In genomic region chr15:90869601-90870353, GRCh38 we compare ENCODE assay signal across 1 cellular context.
A peak's percentile ranks its signal among the peaks of the same experiment; 100 is the strongest.
TF ChIP-seq lines count a peak whose summit lies in the region.

No MANE protein-coding gene starts in this region.

TF ChIP-seq in K562, 482 proteins besides CTCF, POLR2A, EP300 and RAD21 (continued from another document and continues in another):
- TF ChIP-seq, protein P1, sequence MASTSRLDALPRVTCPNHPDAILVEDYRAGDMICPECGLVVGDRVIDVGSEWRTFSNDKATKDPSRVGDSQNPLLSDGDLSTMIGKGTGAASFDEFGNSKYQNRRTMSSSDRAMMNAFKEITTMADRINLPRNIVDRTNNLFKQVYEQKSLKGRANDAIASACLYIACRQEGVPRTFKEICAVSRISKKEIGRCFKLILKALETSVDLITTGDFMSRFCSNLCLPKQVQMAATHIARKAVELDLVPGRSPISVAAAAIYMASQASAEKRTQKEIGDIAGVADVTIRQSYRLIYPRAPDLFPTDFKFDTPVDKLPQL (IDR thresholded peaks at IDR 0.05; ENCODE audit: extremely low read depth, insufficient read length), result peak; percentile 24
- no peak for TF ChIP-seq TCF15 (CRISPR knock-in tag; IDR thresholded peaks at IDR 0.05)
- no peak for TF ChIP-seq ZNF77 (CRISPR knock-in tag; IDR thresholded peaks at IDR 0.05)
- TF ChIP-seq MXI1 (IDR thresholded peaks at IDR 0.05; ENCODE audit: low read depth, low read length), result no peak
- no peak for TF ChIP-seq FOXA3 (CRISPR knock-in tag; conservative IDR thresholded peaks at IDR 0.05 in 1 of 2, IDR thresholded peaks at IDR 0.05 in 1 of 2)
- no peak for TF ChIP-seq ZNF280A (IDR thresholded peaks at IDR 0.05; ENCODE audit: low read depth, partially characterized antibody)
- TF ChIP-seq HDAC2 (IDR thresholded peaks at IDR 0.05), result peak; percentile 55
- TF ChIP-seq KHSRP (IDR thresholded peaks at IDR 0.05), result no peak
- no peak for TF ChIP-seq XRCC5 (IDR thresholded peaks at IDR 0.05; ENCODE audit: low read depth, low read length)
- no peak for TF ChIP-seq CHD1 (IDR thresholded peaks at IDR 0.05; ENCODE audit: low read length)
- peak in 1 of 2 experiments; percentile 28 for TF ChIP-seq E2F6 (IDR thresholded peaks at IDR 0.05; ENCODE audit: borderline replicate concordance in 1 of 2, extremely low read depth in 1 of 2, insufficient read depth in 1 of 2, insufficient read length in 1 of 2, low read depth in 1 of 2, low read length in 1 of 2, poor library complexity in 1 of 2, severe bottlenecking in 1 of 2)
- TF ChIP-seq, protein P2, sequence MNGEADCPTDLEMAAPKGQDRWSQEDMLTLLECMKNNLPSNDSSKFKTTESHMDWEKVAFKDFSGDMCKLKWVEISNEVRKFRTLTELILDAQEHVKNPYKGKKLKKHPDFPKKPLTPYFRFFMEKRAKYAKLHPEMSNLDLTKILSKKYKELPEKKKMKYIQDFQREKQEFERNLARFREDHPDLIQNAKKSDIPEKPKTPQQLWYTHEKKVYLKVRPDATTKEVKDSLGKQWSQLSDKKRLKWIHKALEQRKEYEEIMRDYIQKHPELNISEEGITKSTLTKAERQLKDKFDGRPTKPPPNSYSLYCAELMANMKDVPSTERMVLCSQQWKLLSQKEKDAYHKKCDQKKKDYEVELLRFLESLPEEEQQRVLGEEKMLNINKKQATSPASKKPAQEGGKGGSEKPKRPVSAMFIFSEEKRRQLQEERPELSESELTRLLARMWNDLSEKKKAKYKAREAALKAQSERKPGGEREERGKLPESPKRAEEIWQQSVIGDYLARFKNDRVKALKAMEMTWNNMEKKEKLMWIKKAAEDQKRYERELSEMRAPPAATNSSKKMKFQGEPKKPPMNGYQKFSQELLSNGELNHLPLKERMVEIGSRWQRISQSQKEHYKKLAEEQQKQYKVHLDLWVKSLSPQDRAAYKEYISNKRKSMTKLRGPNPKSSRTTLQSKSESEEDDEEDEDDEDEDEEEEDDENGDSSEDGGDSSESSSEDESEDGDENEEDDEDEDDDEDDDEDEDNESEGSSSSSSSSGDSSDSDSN (IDR thresholded peaks at IDR 0.05; ENCODE audit: borderline replicate concordance in 1 of 2, low read depth in 2 of 2, low read length in 2 of 2), result peak in 1 of 2 experiments; percentile 59; a peak in 1 of 4 replicates
- peak; percentile 75 for TF ChIP-seq VEZF1 (CRISPR knock-in tag; IDR thresholded peaks at IDR 0.05)
- no peak for TF ChIP-seq E2F4 (CRISPR knock-in tag; IDR thresholded peaks at IDR 0.05; ENCODE audit: low read depth)
- 0 out of 2 replicates have a peak, but pooled peaks have one; percentile 38 for TF ChIP-seq POLR2H (tag; IDR thresholded peaks at IDR 0.05; ENCODE audit: low read depth)
- TF ChIP-seq MEF2A (IDR thresholded peaks at IDR 0.05; ENCODE audit: control insufficient read depth, low read depth, low read length), result no peak
- no peak for TF ChIP-seq ZNF217 (CRISPR knock-in tag; IDR thresholded peaks at IDR 0.05)
- TF ChIP-seq ZNF146 (CRISPR knock-in tag; IDR thresholded peaks at IDR 0.05; ENCODE audit: unreplicated experiment), result no peak
- TF ChIP-seq, protein P3, sequence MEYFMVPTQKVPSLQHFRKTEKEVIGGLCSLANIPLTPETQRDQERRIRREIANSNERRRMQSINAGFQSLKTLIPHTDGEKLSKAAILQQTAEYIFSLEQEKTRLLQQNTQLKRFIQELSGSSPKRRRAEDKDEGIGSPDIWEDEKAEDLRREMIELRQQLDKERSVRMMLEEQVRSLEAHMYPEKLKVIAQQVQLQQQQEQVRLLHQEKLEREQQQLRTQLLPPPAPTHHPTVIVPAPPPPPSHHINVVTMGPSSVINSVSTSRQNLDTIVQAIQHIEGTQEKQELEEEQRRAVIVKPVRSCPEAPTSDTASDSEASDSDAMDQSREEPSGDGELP (CRISPR knock-in tag; IDR thresholded peaks at IDR 0.05; ENCODE audit: borderline replicate concordance), result peak; percentile 36; the same call in 1 of the 2 replicates
- TF ChIP-seq JUNB (CRISPR knock-in tag; conservative IDR thresholded peaks at IDR 0.05), result no peak
- TF ChIP-seq ZBTB17 (CRISPR knock-in tag; IDR thresholded peaks at IDR 0.05), result 0 out of 2 replicates have a peak, but pooled peaks have one; percentile 14
- no peak for TF ChIP-seq MAFK (IDR thresholded peaks at IDR 0.05; ENCODE audit: low read length)
- no peak for TF ChIP-seq ZC3H4 (CRISPR knock-in tag; IDR thresholded peaks at IDR 0.05; ENCODE audit: borderline replicate concordance)
- TF ChIP-seq, protein P4, sequence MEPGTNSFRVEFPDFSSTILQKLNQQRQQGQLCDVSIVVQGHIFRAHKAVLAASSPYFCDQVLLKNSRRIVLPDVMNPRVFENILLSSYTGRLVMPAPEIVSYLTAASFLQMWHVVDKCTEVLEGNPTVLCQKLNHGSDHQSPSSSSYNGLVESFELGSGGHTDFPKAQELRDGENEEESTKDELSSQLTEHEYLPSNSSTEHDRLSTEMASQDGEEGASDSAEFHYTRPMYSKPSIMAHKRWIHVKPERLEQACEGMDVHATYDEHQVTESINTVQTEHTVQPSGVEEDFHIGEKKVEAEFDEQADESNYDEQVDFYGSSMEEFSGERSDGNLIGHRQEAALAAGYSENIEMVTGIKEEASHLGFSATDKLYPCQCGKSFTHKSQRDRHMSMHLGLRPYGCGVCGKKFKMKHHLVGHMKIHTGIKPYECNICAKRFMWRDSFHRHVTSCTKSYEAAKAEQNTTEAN (CRISPR knock-in tag; IDR thresholded peaks at IDR 0.05), result no peak
- TF ChIP-seq HDAC3 (IDR thresholded peaks at IDR 0.05; ENCODE audit: borderline replicate concordance, partially characterized antibody), result no peak
- TF ChIP-seq BCOR (IDR thresholded peaks at IDR 0.05), result 0 out of 2 replicates have a peak, but pooled peaks have one; percentile 38
- no peak for TF ChIP-seq NR3C1 (CRISPR knock-in tag; IDR thresholded peaks at IDR 0.05)
- TF ChIP-seq NR2C1 (IDR thresholded peaks at IDR 0.05), result no peak
- no peak for TF ChIP-seq NR2C1 (tag; IDR thresholded peaks at IDR 0.05)
- TF ChIP-seq, protein P5, sequence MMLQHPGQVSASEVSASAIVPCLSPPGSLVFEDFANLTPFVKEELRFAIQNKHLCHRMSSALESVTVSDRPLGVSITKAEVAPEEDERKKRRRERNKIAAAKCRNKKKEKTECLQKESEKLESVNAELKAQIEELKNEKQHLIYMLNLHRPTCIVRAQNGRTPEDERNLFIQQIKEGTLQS (IDR thresholded peaks at IDR 0.05), result peak; percentile 86
- TF ChIP-seq, protein P5 (CRISPR knock-in tag; conservative IDR thresholded peaks at IDR 0.05), result no peak
- TF ChIP-seq ZNF253 (CRISPR knock-in tag; conservative IDR thresholded peaks at IDR 0.05), result no peak
- TF ChIP-seq PHF20 (IDR thresholded peaks at IDR 0.05; ENCODE audit: partially characterized antibody), result no peak
- TF ChIP-seq MAFF (IDR thresholded peaks at IDR 0.05; ENCODE audit: low read length), result no peak
- TF ChIP-seq HMBOX1 (IDR thresholded peaks at IDR 0.05), result no peak; the same call in 1 of the 2 replicates
- no peak for TF ChIP-seq KLF16 (IDR thresholded peaks at IDR 0.05)
- no peak for TF ChIP-seq SREBF2 (CRISPR knock-in tag; IDR thresholded peaks at IDR 0.05)
- TF ChIP-seq, protein P6, sequence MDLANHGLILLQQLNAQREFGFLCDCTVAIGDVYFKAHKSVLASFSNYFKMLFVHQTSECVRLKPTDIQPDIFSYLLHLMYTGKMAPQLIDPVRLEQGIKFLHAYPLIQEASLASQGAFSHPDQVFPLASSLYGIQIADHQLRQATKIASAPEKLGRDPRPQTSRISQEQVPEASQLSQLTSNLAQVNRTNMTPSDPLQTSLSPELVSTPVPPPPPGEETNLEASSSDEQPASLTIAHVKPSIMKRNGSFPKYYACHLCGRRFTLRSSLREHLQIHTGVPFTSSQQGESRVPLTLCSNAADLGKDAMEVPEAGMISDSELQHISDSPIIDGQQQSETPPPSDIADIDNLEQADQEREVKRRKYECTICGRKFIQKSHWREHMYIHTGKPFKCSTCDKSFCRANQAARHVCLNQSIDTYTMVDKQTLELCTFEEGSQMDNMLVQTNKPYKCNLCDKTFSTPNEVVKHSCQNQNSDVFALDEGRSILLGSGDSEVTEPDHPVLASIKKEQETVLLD (IDR thresholded peaks at IDR 0.05), result peak; percentile 27; the same call in 1 of the 2 replicates
- TF ChIP-seq ZNF551 (CRISPR knock-in tag; IDR thresholded peaks at IDR 0.05), result no peak
- TF ChIP-seq, protein P7, sequence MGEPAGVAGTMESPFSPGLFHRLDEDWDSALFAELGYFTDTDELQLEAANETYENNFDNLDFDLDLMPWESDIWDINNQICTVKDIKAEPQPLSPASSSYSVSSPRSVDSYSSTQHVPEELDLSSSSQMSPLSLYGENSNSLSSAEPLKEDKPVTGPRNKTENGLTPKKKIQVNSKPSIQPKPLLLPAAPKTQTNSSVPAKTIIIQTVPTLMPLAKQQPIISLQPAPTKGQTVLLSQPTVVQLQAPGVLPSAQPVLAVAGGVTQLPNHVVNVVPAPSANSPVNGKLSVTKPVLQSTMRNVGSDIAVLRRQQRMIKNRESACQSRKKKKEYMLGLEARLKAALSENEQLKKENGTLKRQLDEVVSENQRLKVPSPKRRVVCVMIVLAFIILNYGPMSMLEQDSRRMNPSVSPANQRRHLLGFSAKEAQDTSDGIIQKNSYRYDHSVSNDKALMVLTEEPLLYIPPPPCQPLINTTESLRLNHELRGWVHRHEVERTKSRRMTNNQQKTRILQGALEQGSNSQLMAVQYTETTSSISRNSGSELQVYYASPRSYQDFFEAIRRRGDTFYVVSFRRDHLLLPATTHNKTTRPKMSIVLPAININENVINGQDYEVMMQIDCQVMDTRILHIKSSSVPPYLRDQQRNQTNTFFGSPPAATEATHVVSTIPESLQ (CRISPR knock-in tag; IDR thresholded peaks at IDR 0.05), result 0 out of 2 replicates have a peak, but pooled peaks have one; percentile 13
- TF ChIP-seq ATF1 (CRISPR knock-in tag; IDR thresholded peaks at IDR 0.05), result no peak
- peak; percentile 58 for TF ChIP-seq ATF1 (tag; IDR thresholded peaks at IDR 0.05)
- TF ChIP-seq RBM14 (IDR thresholded peaks at IDR 0.05; ENCODE audit: borderline replicate concordance, insufficient read depth, low read depth, low read length), result no peak
- TF ChIP-seq STAT5B (CRISPR knock-in tag; IDR thresholded peaks at IDR 0.05), result no peak
- TF ChIP-seq CBX1 (IDR thresholded peaks at IDR 0.05; ENCODE audit: low read depth), result no peak
- no peak for TF ChIP-seq MTA1 (IDR thresholded peaks at IDR 0.05; ENCODE audit: borderline replicate concordance)
- TF ChIP-seq POLR2AphosphoS2 (IDR thresholded peaks at IDR 0.05; ENCODE audit: low read length), result 0 out of 2 replicates have a peak, but pooled peaks have one; percentile 79
- TF ChIP-seq, protein P8, sequence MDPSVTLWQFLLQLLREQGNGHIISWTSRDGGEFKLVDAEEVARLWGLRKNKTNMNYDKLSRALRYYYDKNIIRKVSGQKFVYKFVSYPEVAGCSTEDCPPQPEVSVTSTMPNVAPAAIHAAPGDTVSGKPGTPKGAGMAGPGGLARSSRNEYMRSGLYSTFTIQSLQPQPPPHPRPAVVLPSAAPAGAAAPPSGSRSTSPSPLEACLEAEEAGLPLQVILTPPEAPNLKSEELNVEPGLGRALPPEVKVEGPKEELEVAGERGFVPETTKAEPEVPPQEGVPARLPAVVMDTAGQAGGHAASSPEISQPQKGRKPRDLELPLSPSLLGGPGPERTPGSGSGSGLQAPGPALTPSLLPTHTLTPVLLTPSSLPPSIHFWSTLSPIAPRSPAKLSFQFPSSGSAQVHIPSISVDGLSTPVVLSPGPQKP (CRISPR knock-in tag; IDR thresholded peaks at IDR 0.05), result no peak
- TF ChIP-seq SNRNP70 (optimal IDR thresholded peaks at IDR 0.05; ENCODE audit: low read depth, low read length), result no peak
